Comparison of ENCODE assay signal across 1 cellular context in the genomic region with DNA sequence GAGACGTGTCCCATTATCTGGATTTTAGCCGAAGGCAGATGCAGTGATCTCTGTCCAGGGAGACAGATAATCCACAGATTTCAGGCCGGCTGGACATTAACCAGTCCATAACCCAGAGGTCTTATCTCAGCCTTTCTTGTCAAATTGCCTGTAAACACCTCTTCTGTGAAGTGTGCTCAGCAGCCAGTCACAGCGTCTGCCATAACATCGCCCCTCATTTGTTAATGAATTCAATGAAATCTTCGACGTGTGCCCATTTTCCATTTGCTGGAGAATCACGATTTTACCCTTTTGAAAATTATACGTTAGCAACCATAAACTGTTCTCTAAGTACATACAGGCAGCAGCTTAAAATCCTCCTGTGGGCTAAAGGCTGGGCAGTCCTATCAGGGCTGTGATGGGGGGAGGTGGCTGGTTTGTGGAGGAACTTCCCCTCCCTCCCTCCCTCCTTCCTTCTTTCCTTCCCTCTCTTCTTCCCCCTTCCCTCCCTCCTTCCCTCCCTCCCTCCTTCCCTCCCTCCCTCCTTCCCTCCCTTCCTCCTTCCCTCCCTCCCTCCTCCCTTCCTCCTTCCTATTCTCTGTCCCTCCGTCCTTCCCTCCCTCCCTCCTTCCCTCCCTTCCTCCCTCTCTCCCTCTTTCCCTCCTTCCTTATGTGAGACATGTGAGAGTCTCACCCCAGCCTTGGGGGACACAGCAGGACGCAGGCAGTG.
TF ChIP-seq lines count a peak whose summit lies in the region.

No MANE protein-coding gene starts in this region.

TF ChIP-seq in SK-N-SH treated with all-trans-retinoic acid at 6 μM for 48 hours, 23 proteins besides CTCF, POLR2A, EP300 and RAD21 (continued from another document):
- TF ChIP-seq, protein P1, sequence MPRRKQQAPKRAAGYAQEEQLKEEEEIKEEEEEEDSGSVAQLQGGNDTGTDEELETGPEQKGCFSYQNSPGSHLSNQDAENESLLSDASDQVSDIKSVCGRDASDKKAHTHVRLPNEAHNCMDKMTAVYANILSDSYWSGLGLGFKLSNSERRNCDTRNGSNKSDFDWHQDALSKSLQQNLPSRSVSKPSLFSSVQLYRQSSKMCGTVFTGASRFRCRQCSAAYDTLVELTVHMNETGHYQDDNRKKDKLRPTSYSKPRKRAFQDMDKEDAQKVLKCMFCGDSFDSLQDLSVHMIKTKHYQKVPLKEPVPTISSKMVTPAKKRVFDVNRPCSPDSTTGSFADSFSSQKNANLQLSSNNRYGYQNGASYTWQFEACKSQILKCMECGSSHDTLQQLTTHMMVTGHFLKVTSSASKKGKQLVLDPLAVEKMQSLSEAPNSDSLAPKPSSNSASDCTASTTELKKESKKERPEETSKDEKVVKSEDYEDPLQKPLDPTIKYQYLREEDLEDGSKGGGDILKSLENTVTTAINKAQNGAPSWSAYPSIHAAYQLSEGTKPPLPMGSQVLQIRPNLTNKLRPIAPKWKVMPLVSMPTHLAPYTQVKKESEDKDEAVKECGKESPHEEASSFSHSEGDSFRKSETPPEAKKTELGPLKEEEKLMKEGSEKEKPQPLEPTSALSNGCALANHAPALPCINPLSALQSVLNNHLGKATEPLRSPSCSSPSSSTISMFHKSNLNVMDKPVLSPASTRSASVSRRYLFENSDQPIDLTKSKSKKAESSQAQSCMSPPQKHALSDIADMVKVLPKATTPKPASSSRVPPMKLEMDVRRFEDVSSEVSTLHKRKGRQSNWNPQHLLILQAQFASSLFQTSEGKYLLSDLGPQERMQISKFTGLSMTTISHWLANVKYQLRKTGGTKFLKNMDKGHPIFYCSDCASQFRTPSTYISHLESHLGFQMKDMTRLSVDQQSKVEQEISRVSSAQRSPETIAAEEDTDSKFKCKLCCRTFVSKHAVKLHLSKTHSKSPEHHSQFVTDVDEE (CRISPR knock-in tag; IDR thresholded peaks at IDR 0.05) = no peak
- TF ChIP-seq ZNF565 (CRISPR knock-in tag; conservative IDR thresholded peaks at IDR 0.05; ENCODE audit: low read depth) = no peak
- TF ChIP-seq TCF4 (CRISPR knock-in tag; IDR thresholded peaks at IDR 0.05; ENCODE audit: borderline replicate concordance) = no peak
- TF ChIP-seq TOX (CRISPR knock-in tag; IDR thresholded peaks at IDR 0.05; ENCODE audit: borderline replicate concordance) = no peak
- no peak for TF ChIP-seq ZFP3 (CRISPR knock-in tag; IDR thresholded peaks at IDR 0.05)
- no peak for TF ChIP-seq ZNF8 (CRISPR knock-in tag; IDR thresholded peaks at IDR 0.05)
- TF ChIP-seq CSDC2 (CRISPR knock-in tag; IDR thresholded peaks at IDR 0.05) = no peak
- TF ChIP-seq PPARA (CRISPR knock-in tag; IDR thresholded peaks at IDR 0.05; ENCODE audit: borderline replicate concordance) = no peak
- TF ChIP-seq, protein P2, sequence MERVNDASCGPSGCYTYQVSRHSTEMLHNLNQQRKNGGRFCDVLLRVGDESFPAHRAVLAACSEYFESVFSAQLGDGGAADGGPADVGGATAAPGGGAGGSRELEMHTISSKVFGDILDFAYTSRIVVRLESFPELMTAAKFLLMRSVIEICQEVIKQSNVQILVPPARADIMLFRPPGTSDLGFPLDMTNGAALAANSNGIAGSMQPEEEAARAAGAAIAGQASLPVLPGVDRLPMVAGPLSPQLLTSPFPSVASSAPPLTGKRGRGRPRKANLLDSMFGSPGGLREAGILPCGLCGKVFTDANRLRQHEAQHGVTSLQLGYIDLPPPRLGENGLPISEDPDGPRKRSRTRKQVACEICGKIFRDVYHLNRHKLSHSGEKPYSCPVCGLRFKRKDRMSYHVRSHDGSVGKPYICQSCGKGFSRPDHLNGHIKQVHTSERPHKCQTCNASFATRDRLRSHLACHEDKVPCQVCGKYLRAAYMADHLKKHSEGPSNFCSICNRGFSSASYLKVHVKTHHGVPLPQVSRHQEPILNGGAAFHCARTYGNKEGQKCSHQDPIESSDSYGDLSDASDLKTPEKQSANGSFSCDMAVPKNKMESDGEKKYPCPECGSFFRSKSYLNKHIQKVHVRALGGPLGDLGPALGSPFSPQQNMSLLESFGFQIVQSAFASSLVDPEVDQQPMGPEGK (CRISPR knock-in tag; IDR thresholded peaks at IDR 0.05; ENCODE audit: borderline replicate concordance) = no peak
- TF ChIP-seq, protein P3, sequence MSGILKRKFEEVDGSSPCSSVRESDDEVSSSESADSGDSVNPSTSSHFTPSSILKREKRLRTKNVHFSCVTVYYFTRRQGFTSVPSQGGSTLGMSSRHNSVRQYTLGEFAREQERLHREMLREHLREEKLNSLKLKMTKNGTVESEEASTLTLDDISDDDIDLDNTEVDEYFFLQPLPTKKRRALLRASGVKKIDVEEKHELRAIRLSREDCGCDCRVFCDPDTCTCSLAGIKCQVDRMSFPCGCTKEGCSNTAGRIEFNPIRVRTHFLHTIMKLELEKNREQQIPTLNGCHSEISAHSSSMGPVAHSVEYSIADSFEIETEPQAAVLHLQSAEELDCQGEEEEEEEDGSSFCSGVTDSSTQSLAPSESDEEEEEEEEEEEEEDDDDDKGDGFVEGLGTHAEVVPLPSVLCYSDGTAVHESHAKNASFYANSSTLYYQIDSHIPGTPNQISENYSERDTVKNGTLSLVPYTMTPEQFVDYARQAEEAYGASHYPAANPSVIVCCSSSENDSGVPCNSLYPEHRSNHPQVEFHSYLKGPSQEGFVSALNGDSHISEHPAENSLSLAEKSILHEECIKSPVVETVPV (CRISPR knock-in tag; IDR thresholded peaks at IDR 0.05) = no peak
- no peak for TF ChIP-seq ZNF70 (CRISPR knock-in tag; IDR thresholded peaks at IDR 0.05)
- no peak for TF ChIP-seq SNAI2 (CRISPR knock-in tag; IDR thresholded peaks at IDR 0.05)
